Comparison of ENCODE assay signal across 8 cellular contexts in the genomic region with DNA sequence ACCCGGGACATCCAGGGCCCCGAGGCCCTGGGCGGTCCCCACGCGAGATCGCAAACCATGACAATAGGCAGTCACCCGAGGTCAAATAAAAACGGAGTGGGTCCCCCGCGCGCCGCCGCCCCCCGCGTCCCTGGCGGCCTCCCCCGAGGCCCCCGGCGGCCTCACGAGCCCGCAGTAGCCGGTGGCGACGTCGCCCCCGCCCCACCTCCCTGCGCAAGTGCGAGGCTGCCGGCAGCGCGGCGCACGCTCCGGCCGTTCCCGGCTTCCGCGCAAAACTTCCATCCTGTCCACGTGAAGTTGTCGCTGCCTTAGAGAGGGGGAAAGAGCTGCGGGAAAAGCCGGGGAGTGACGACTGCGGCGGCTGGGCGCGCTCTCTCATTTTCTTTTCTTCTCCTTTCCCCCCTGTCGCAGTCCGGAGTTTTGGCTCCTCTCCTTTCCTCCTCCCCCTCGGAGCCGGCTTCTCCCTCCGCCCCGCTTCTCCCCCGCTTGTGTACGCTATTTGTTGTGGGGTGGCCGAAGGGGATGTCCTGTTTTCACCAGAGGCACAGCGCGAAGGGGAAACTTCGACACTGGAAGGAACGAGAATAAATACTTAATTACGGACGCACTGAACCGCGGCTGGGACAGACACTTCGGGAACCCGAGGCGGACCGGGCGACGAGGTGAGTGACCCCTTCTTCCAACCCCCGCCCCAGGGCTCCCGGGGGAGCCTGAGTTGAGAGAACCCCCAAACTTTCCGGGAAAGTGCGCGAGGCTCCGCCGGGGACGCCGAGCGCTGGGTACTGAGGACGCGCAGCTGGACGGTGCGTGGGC. TPM values are rescaled to one million over a fixed set of nuclear protein-coding genes. Genes with fewer than 3 reads are reported as not detected.
DNase-seq lines count a peak whose midpoint lies in the region; ATAC-seq and TF ChIP-seq lines count a peak whose summit lies in the region.

A gene with protein sequence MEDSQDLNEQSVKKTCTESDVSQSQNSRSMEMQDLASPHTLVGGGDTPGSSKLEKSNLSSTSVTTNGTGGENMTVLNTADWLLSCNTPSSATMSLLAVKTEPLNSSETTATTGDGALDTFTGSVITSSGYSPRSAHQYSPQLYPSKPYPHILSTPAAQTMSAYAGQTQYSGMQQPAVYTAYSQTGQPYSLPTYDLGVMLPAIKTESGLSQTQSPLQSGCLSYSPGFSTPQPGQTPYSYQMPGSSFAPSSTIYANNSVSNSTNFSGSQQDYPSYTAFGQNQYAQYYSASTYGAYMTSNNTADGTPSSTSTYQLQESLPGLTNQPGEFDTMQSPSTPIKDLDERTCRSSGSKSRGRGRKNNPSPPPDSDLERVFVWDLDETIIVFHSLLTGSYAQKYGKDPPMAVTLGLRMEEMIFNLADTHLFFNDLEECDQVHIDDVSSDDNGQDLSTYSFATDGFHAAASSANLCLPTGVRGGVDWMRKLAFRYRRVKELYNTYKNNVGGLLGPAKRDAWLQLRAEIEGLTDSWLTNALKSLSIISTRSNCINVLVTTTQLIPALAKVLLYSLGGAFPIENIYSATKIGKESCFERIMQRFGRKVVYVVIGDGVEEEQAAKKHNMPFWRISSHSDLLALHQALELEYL (plus strand): TSS at position 270 of the 813 bp plus-strand sequence. CDS start 33,424 bp downstream, outside the sequence.

- H3K79me1 ChIP-seq in IMR-90 (ENCODE audit: low read depth in 1 of 2, low read length in 2 of 2) = peaks cover 0 to 27% of the 10 kb centered on the region in 2 experiments; a peak in 2 of 4 replicates

- H3K36me3 Mint-ChIP-seq in chondrocyte (ENCODE audit: low read depth) (no peaks in the 10 kb centered on the region), CD14-positive monocyte (no peaks in the 10 kb centered on the region)

- H4K20me1 ChIP-seq in IMR-90 (ENCODE audit: insufficient read depth, low read length) = no peaks in the 10 kb centered on the region

- H3K9me3 Mint-ChIP-seq in chondrocyte (ENCODE audit: low read depth) (no peaks in the 10 kb centered on the region), CD14-positive monocyte (peaks cover 0 to 7% (median 7%) of the 10 kb centered on the region in 7 donors)

- H4K91ac ChIP-seq in IMR-90 (ENCODE audit: insufficient read depth, low read depth, low read length) = peak within 1 kb of the TSS; percentile 82

- H4K8ac ChIP-seq in IMR-90 (ENCODE audit: low read depth in 2 of 2, low read length in 2 of 2) = peak within 1 kb of the TSS; percentile 73 to 81

- H2AK5ac ChIP-seq in IMR-90 (ENCODE audit: low read depth, low read length) = peak within 1 kb of the TSS; percentile 71

- H3K56ac ChIP-seq in IMR-90 (ENCODE audit: extremely low read depth, insufficient read depth, low read length) = peak within 1 kb of the TSS; percentile 83

- peak within 1 kb of the TSS; percentile 87 for H3K18ac ChIP-seq in IMR-90 (ENCODE audit: low read depth, low read length)

- TF ChIP-seq POLR2A in IMR-90 (IDR thresholded peaks at IDR 0.05; ENCODE audit: low read depth, low read length) = no peak

- in situ Hi-C loops in IMR-90 (cut with MboI; ENCODE audit: low sequenced_read_pairs) = no loop called here

- H3K27me3 ChIP-seq in AG04450 (ENCODE audit: control insufficient read depth, insufficient read depth, low read length) = no peaks in the 10 kb centered on the region
- H3K27me3 ChIP-seq in IMR-90 (ENCODE audit: control insufficient read depth, insufficient read depth, low read length) = no peaks in the 10 kb centered on the region
- peaks cover 37% of the 10 kb centered on the region for H3K27me3 ChIP-seq in thymus (ENCODE audit: control insufficient read depth, insufficient read depth)

- peak within 1 kb of the TSS; percentile 97 for H3K9ac ChIP-seq in IMR-90 (ENCODE audit: low read depth, low read length)

- peak within 1 kb of the TSS; percentile 90 for H3K4ac ChIP-seq in IMR-90 (ENCODE audit: low read depth, low read length)

- intact Hi-C loops in IMR-90 (cut with micrococcal nuclease) = loop anchor here (2.0 to 5.0 kb wide), 4 partner anchors 56 to 676 kb away; no protein-coding TSS in a partner anchor
- intact Hi-C loops in CD14-positive monocyte (cut with micrococcal nuclease) = no loop called here

- peaks cover 3% of the 10 kb centered on the region for H3K9me1 ChIP-seq in IMR-90 (ENCODE audit: insufficient read depth, low read length)

- peak within 1 kb of the TSS; percentile 71 for H2BK5ac ChIP-seq in IMR-90 (ENCODE audit: low read depth, low read length, poor library complexity, severe bottlenecking)

- CTCF ChIA-PET in AG04450 (lab: Charles Lee) (interaction anchor here (0.6 kb wide), 1 partner anchor 223 kb away, joined by 11 read pairs; no protein-coding TSS in a partner anchor), IMR-90 (lab: Yijun Ruan, JAX) (no interaction called here)

- H3K4me3 Mint-ChIP-seq in chondrocyte (ENCODE audit: unreplicated experiment) (peak within 1 kb of the TSS; percentile 85), CD14-positive monocyte (peak within 1 kb of the TSS in 1 of 2 donors; percentile 80)

- no peak for TF ChIP-seq RAD21 in IMR-90 (IDR thresholded peaks at IDR 0.05; ENCODE audit: low read length)

- H3K27ac Mint-ChIP-seq in chondrocyte (ENCODE audit: unreplicated experiment) (peak within 1 kb of the TSS; percentile 92), CD14-positive monocyte (no peak within 1 kb of the TSS)

- POLR2A ChIA-PET in AG04450 (lab: Yijun Ruan, JAX) (interaction anchor here (0.7 kb wide), 1 partner anchor 81 kb away, joined by 4 read pairs; no protein-coding TSS in a partner anchor), IMR-90 (lab: Charles Lee; ENCODE audit: unreplicated experiment) (no interaction called here)

- H3K27ac ChIP-seq in AG04450 (ENCODE audit: low read depth, low read length) (peak within 1 kb of the TSS; percentile 85), IMR-90 (ENCODE audit: insufficient read depth, low read length) (peak within 1 kb of the TSS; percentile 97), thymus (ENCODE audit: low read depth) (peak within 1 kb of the TSS; percentile 81)

- dilution Hi-C loops in IMR-90 (cut with HindIII; ENCODE audit: low sequenced_read_pairs, unreplicated experiment) = no loop called here

- H4K5ac ChIP-seq in IMR-90 (ENCODE audit: low read depth, low read length) = peak within 1 kb of the TSS; percentile 54

- H3K36me3 ChIP-seq in IMR-90 (ENCODE audit: control insufficient read depth, insufficient read depth, low read length) = no peaks in the 10 kb centered on the region
- H3K36me3 ChIP-seq in thymus (ENCODE audit: control insufficient read depth, insufficient read depth) = no peaks in the 10 kb centered on the region

- H3K14ac ChIP-seq in IMR-90 (replicated peaks; ENCODE audit: low read depth, low read length) = peak within 1 kb of the TSS; percentile 96

- H2BK120ac ChIP-seq in IMR-90 (ENCODE audit: low read depth, low read length) = peak within 1 kb of the TSS; percentile 83

- H3K4me1 ChIP-seq in IMR-90 (ENCODE audit: control insufficient read depth, insufficient read depth, low read length) = peaks cover 3% of the 10 kb centered on the region
- no peaks in the 10 kb centered on the region for H3K4me1 ChIP-seq in thymus (ENCODE audit: control insufficient read depth, insufficient read depth, low read length)

- ATAC-seq in IMR-90 (ENCODE audit: low read depth) = peak; percentile 73

- H3K4me2 ChIP-seq in IMR-90 (ENCODE audit: low read depth, low read length) = peak within 1 kb of the TSS; percentile 89

- H2AK9ac ChIP-seq in IMR-90 (replicated peaks; ENCODE audit: low read depth, low read length, poor library complexity) = peak within 1 kb of the TSS; percentile 67

- peak within 1 kb of the TSS; percentile 85; the same call in 2 of the 3 replicates for H2BK15ac ChIP-seq in IMR-90 (ENCODE audit: low read depth, low read length)

- H3K27me3 Mint-ChIP-seq in chondrocyte (ENCODE audit: low read depth) = peaks cover 30% of the 10 kb centered on the region
- H3K27me3 Mint-ChIP-seq in CD14-positive monocyte (ENCODE audit: low read depth in 3 of 3) = peaks cover 46 to 58% (median 51%) of the 10 kb centered on the region in 3 donors

- peak within 1 kb of the TSS; percentile 98 for H3K23ac ChIP-seq in IMR-90 (ENCODE audit: low read depth, low read length)

- H2BK20ac ChIP-seq in IMR-90 (ENCODE audit: low read depth, low read length) = peak within 1 kb of the TSS; percentile 84

- BruUV-seq in IMR-90 (replicated peaks; lab: Mats Ljungman, UMichigan) = no TSS peak

- DNase-seq in AG04450 (ENCODE audit: low read depth, low spot score) (no peak), IMR-90 (peak; percentile 74), chondrocyte (ENCODE audit: low spot score) (no peak), left kidney (ENCODE audit: low read depth, low spot score) (peak; percentile 80), NCI-H524 treated with DMSO at 0.1 percent for 48 hours (lab: John Stamatoyannopoulos, UW) (no peak), CD14-positive monocyte (ENCODE audit: low spot score) (no peak)
- no peak for DNase-seq in stimulated activated CD4-positive, alpha-beta T cell treated with anti-CD3 and anti-CD28 coated beads, Interleukin-1b, Interleukin-23, amount 100 ng/mL, for 48 hours

- TF ChIP-seq CTCF in AG04450 (IDR thresholded peaks at IDR 0.05; ENCODE audit: low read depth, low read length) (0 out of 2 replicates have a peak, but pooled peaks have one; percentile 6), IMR-90 (conservative IDR thresholded peaks at IDR 0.05; ENCODE audit: low read depth, low read length) (0 out of 2 replicates have a peak, but pooled peaks have one; percentile 13), chondrocyte (IDR thresholded peaks at IDR 0.05) (peak; percentile 47), CD14-positive monocyte (IDR thresholded peaks at IDR 0.05) (no peak)

- WGBS in IMR-90 (ENCODE audit: extremely low coverage in 2 of 2, insufficient read length in 1 of 2), 2 experiments = 0% methylated on average over 18 of the region's 84 CpGs; no CpG with 5 or more reads in 1 of the 2 experiments
- WGBS in thymus = 1% methylated on average over 84 of the region's 84 CpGs

- H3K4me1 Mint-ChIP-seq in chondrocyte (ENCODE audit: low read depth) = peaks cover 35% of the 10 kb centered on the region
- no peaks in the 10 kb centered on the region for H3K4me1 Mint-ChIP-seq in CD14-positive monocyte

- no peaks in the 10 kb centered on the region for H3K9me3 ChIP-seq in AG04450 (ENCODE audit: control insufficient read depth, insufficient read depth, low read length)
- no peaks in the 10 kb centered on the region for H3K9me3 ChIP-seq in IMR-90 (ENCODE audit: control insufficient read depth, insufficient read depth, low read length)
- H3K9me3 ChIP-seq in thymus (ENCODE audit: control insufficient read depth) = no peaks in the 10 kb centered on the region

- H2AFZ ChIP-seq in IMR-90 (replicated peaks; ENCODE audit: low read length, poor library complexity) = peak within 1 kb of the TSS; percentile 91

- H3K4me3 ChIP-seq in AG04450 (ENCODE audit: low read depth, low read length) (peak within 1 kb of the TSS; percentile 85), IMR-90 (ENCODE audit: insufficient read depth, low read depth, low read length) (peak within 1 kb of the TSS; percentile 77), thymus (ENCODE audit: low read length) (peak within 1 kb of the TSS; percentile 35)

RNA-seq across cellular contexts. Expression of the gene that starts here (rescaled TPM):
- 30.9 and 37.8 TPM in 2 replicates for polyA plus RNA-seq in AG04450 (2011; rRNA removed)
- 58.2 and 69.2 TPM in 2 replicates for polyA minus RNA-seq in AG04450 (2011; rRNA and poly(A)+ RNA removed)
- total RNA-seq in IMR-90 (2012; rRNA removed) = 11.1 and 11.9 TPM in 2 replicates
- 4.4 and 5.7 TPM in 2 replicates for polyA plus RNA-seq in IMR-90 (2012; rRNA removed)
- polyA plus RNA-seq in IMR-90 (2012; cell fraction: cytosol; rRNA removed) = 1.5 and 2.0 TPM in 2 replicates
- polyA plus RNA-seq in IMR-90 (2012; cell fraction: nucleus; rRNA removed; ENCODE audit: low replicate concordance) = 4.6 and 20.1 TPM in 2 replicates
- 1.7 to 8.6 TPM (median 7.9 TPM) in 3 replicates for total RNA-seq in chondrocyte
- polyA plus RNA-seq in thymus = 9.5 TPM
- not detected for polyA plus RNA-seq in CD14-positive monocyte

Comparison
In these comparisons a context has a peak if more than half of its experiments do, and no peak if none do; other contexts are left out.
1. DNase-seq: peak in IMR-90 (single experiment) and left kidney (single experiment); none in AG04450 (single experiment), chondrocyte (single experiment), stimulated activated CD4-positive, alpha-beta T cell treated with anti-CD3 and anti-CD28 coated beads, Interleukin-1b, Interleukin-23, amount 100 ng/mL, for 48 hours (single experiment), NCI-H524 treated with DMSO at 0.1 percent for 48 hours (single experiment) and CD14-positive monocyte (single experiment).
2. H3K4me3 ChIP-seq: peak in every context shown above with its lines; median percentile 85 in AG04450; 77 in IMR-90; 35 in thymus.
3. Peak in every context shown above with its lines, with median percentiles within 50 percentile points of each other: H3K27ac ChIP-seq.